15 cellular contexts compared by ENCODE assay signal in the genomic region with DNA sequence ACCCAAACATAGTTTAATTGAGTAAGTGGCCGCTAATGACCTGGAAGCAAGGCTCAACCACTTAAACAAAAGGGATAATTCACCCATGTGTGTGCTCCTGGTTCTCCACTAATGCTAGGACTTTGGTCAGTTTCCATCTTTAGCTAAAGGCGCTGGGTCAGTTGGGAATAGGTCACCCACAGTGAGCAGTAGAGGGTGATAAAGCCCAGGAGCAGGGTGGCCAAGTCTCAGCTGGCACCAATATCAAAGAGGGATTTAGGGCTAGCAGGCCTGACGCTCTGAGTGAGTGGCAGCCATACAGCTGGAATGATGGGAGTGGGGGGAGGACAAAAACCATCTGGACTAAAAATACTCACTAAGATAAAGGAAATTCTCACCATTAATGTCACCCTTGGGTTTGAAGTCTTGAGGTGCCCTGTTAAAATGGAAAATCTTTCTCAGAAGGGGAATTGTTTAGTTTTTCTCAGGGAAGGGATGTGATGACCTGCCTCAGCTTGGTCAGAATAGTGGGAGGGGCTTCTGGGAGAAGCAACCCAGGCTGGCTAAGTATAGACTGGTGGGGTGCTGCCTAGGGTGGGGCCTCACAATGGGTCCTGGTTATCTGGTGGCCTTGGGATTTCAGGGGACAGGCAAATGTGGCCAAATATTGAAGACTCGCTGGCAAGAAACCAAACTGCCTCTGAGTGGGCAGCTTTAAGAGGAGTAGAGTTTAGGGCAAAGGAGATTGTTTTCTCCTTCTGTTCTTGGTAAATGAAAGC. TPM values are rescaled to one million over a fixed set of nuclear protein-coding genes. Genes with fewer than 3 reads are reported as not detected.
A peak's percentile ranks its signal among the peaks of the same experiment; 100 is the strongest.
DNase-seq lines count a peak whose midpoint lies in the region; ATAC-seq, FAIRE-seq and TF ChIP-seq lines count a peak whose summit lies in the region.
"Had no signal": no experiment of that assay in that cellular context is flagged by ENCODE, and none has a peak within 500 bp of the region (broad histone marks: within the 10 kb centered on the region; RNA-seq: fewer than 3 reads in every experiment).

No MANE protein-coding gene starts in this region.

- H3K36me3 ChIP-seq in astrocyte (ENCODE audit: insufficient read depth, low read length) = no peaks in the 10 kb centered on the region
- H3K36me3 ChIP-seq in skeletal muscle tissue (ENCODE audit: control insufficient read depth in 3 of 3, insufficient read depth in 3 of 3, low read length in 3 of 3) = no peaks in the 10 kb centered on the region

- peaks cover 6% of the 10 kb centered on the region for H3K4me1 ChIP-seq in astrocyte (ENCODE audit: insufficient read depth, low read length)
- H3K4me1 ChIP-seq in skeletal muscle tissue (ENCODE audit: control insufficient read depth in 3 of 3, insufficient read depth in 3 of 3, low read length in 3 of 3) = peaks cover 84 to 94% (median 93%) of the 10 kb centered on the region in 3 donors

- no peaks in the 10 kb centered on the region for H3K27me3 Mint-ChIP-seq in astrocyte (ENCODE audit: low read depth, unreplicated experiment)
- H3K27me3 Mint-ChIP-seq: naive B cell had no signal

- no peak overlapping the region for H3K4me2 ChIP-seq in astrocyte (ENCODE audit: low read length)

- TF ChIP-seq POLR2A in lower leg skin (IDR thresholded peaks at IDR 0.05) = no peak

- 79 to 85% methylated on average over 4 of the region's 4 CpGs for WGBS in lower leg skin, 2 donors

- no peaks in the 10 kb centered on the region for H3K9me3 ChIP-seq in astrocyte (ENCODE audit: insufficient read depth, low read depth, low read length)
- no peaks in the 10 kb centered on the region for H3K9me3 ChIP-seq in skeletal muscle tissue (ENCODE audit: control insufficient read depth in 3 of 3, low read length in 3 of 3)

- no peaks in the 10 kb centered on the region for H3K36me3 Mint-ChIP-seq in astrocyte (ENCODE audit: low read depth, unreplicated experiment)
- H3K36me3 Mint-ChIP-seq: naive B cell had no signal

- H3K4me3 Mint-ChIP-seq in astrocyte (ENCODE audit: unreplicated experiment) = peak overlapping the region; percentile 54
- H3K4me3 Mint-ChIP-seq: dendritic cell treated with granulocyte-macrophage colony-stimulating factor and Interleukin-4, amounts not matched to agents 40 ng/mL and 50 ng/mL, for 4 days; naive B cell had no signal

- peaks cover 28% of the 10 kb centered on the region for H3K4me1 Mint-ChIP-seq in astrocyte (ENCODE audit: low read depth, unreplicated experiment)

- H3K27ac ChIP-seq in astrocyte (ENCODE audit: low read depth, low read length) = no peak overlapping the region
- peak overlapping the region; percentile 17 for H3K27ac ChIP-seq in layer of hippocampus (ENCODE audit: low read depth, low read length)
- peak overlapping the region; percentile 81 for H3K27ac ChIP-seq in skeletal muscle tissue (ENCODE audit: low read depth, low read length)

- intact Hi-C loops in lower leg skin (cut with DNase I; ENCODE audit: low total_unique reads) = no loop called here

- no peak overlapping the region for H3K9ac ChIP-seq in astrocyte (ENCODE audit: low read length)
- H3K9ac ChIP-seq in skeletal muscle tissue (ENCODE audit: low read depth in 1 of 3, low read length in 3 of 3) = peak overlapping the region in 2 of 3 donors; percentile 10 to 62

- TF ChIP-seq CTCF in astrocyte (IDR thresholded peaks at IDR 0.05; ENCODE audit: insufficient read depth, low read depth, low read length) (no peak), lower leg skin (IDR thresholded peaks at IDR 0.05) (no peak)

- no peak overlapping the region for H2AFZ ChIP-seq in astrocyte (ENCODE audit: low read depth, low read length)

- H3K4me3 ChIP-seq in astrocyte (ENCODE audit: insufficient read depth, low read depth, low read length) = no peak overlapping the region
- H3K4me3 ChIP-seq in skeletal muscle tissue (ENCODE audit: low read length in 3 of 3) = no peak overlapping the region
- no peak overlapping the region for H3K4me3 ChIP-seq in lower leg skin (ENCODE audit: low read depth, poor library complexity, severe bottlenecking)

- H4K20me1 ChIP-seq in astrocyte (ENCODE audit: insufficient read depth, low read length) = no peaks in the 10 kb centered on the region

- H3K27me3 ChIP-seq in astrocyte (ENCODE audit: insufficient read depth, low read length) (no peaks in the 10 kb centered on the region), layer of hippocampus (ENCODE audit: control insufficient read depth, insufficient read depth, low read length) (no peaks in the 10 kb centered on the region), skeletal muscle tissue (ENCODE audit: control insufficient read depth in 3 of 3, insufficient read depth in 3 of 3, low read length in 3 of 3) (peaks cover 0 to 7% (median 0%) of the 10 kb centered on the region in 3 donors)

- FAIRE-seq in astrocyte (lab: Jason Lieb, UNC) = no peak

- ATAC-seq in GM21423 (IDR thresholded peaks at IDR 0.05; ENCODE audit: unreplicated experiment) = no peak

- H3K9me3 Mint-ChIP-seq in astrocyte (ENCODE audit: unreplicated experiment) = no peaks in the 10 kb centered on the region
- H3K9me3 Mint-ChIP-seq: dendritic cell treated with granulocyte-macrophage colony-stimulating factor and Interleukin-4, amounts not matched to agents 40 ng/mL and 50 ng/mL, for 4 days; naive B cell had no signal

- no peak overlapping the region for H3K27ac Mint-ChIP-seq in astrocyte (ENCODE audit: unreplicated experiment)
- H3K27ac Mint-ChIP-seq: dendritic cell treated with granulocyte-macrophage colony-stimulating factor and Interleukin-4, amounts not matched to agents 40 ng/mL and 50 ng/mL, for 4 days; naive B cell had no signal

- DNase-seq in Ammon's horn (ENCODE audit: low spot score) = peak; percentile 67
- no peak for DNase-seq in astrocyte (ENCODE audit: low read depth)
- no peak for DNase-seq in NCI-H2227 treated with DMSO at 0.1 percent for 48 hours (lab: John Stamatoyannopoulos, UW)
- no peak for DNase-seq in lower leg skin (ENCODE audit: low spot score in 2 of 2)
- DNase-seq in RPMI8226 = no peak
- DNase-seq: activated CD4-positive, alpha-beta T cell treated with anti-CD3 and anti-CD28 coated beads for 48 hours; activated T-cell treated with anti-CD3 and anti-CD28 coated beads, Interleukin-2, amount 50 U/mL, for 1 hour; naive B cell; NCI-H1048 had no signal

- H3K79me2 ChIP-seq in astrocyte (ENCODE audit: insufficient read depth, low read length) = no peaks in the 10 kb centered on the region

RNA-seq across cellular contexts. Expression of gene TSC22D3, which starts 47.1 kb away (rescaled TPM):
- total RNA-seq in astrocyte (30.7 and 35.4 TPM in 2 replicates), skeletal muscle tissue (30.3 TPM), lower leg skin (1,000 to 10,000 TPM in 1 of 4 donors, 100 to 1,000 TPM in 3; 474 to 1,005 (median 756) TPM)

RNA-seq across cellular contexts. Expression of gene NCBP2L, which starts 49.0 kb away (rescaled TPM):
- not detected in 2 replicates for total RNA-seq in astrocyte
- 1.0 TPM for total RNA-seq in skeletal muscle tissue
- total RNA-seq in lower leg skin = under 1 TPM in 2 of 4 donors, not detected in 2; 0.23 to 0.32 TPM
- total RNA-seq: fibroblast of villous mesenchyme, NCI-H460 had no signal

Comparison
In these comparisons a context has a peak if more than half of its experiments do, and no peak if none do; other contexts are left out.
1. RNA of gene TSC22D3, which starts 47.1 kb away (total RNA-seq): 474 to 1,005 TPM in lower leg skin; 30.7 to 35.4 TPM in astrocyte and 30.3 TPM in skeletal muscle tissue (single experiment); every median in the first group is over 10 times any median in the second.